Comparison of ENCODE assay signal across 1 cellular context in the genomic region with DNA sequence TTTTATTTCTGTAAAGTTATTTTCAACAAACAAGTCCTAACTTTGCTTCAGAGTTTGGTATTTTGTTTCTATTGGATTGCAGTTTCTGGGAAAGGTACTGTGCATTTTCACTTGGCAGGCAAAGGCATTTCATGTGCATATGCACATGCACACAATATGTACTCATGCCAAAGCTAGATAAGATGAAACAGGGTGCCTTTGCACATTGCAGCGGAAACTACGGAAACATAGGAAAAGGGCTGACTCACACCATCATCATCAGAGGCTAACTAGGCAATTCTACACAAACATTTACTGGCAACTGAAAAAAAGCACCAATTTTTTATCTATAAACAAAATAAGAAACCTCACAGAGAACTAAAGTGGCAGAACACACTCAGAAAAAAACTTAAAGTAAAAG.
A peak's percentile ranks its signal among the peaks of the same experiment; 100 is the strongest.
TF ChIP-seq lines count a peak whose summit lies in the region.

No MANE protein-coding gene starts in this region.

TF ChIP-seq in K562, 482 proteins besides CTCF, POLR2A, EP300 and RAD21 (continued from another document):
- TF ChIP-seq, protein P1, sequence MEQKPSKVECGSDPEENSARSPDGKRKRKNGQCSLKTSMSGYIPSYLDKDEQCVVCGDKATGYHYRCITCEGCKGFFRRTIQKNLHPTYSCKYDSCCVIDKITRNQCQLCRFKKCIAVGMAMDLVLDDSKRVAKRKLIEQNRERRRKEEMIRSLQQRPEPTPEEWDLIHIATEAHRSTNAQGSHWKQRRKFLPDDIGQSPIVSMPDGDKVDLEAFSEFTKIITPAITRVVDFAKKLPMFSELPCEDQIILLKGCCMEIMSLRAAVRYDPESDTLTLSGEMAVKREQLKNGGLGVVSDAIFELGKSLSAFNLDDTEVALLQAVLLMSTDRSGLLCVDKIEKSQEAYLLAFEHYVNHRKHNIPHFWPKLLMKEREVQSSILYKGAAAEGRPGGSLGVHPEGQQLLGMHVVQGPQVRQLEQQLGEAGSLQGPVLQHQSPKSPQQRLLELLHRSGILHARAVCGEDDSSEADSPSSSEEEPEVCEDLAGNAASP (IDR thresholded peaks at IDR 0.05) = no peak
- TF ChIP-seq ESRRB (CRISPR knock-in tag; IDR thresholded peaks at IDR 0.05; ENCODE audit: borderline replicate concordance) (no peak), ELF1 (tag; IDR thresholded peaks at IDR 0.05) (no peak), SLC30A9 (CRISPR knock-in tag; IDR thresholded peaks at IDR 0.05) (no peak), KDM2B (CRISPR knock-in tag; IDR thresholded peaks at IDR 0.05) (no peak), PPARD (CRISPR knock-in tag; IDR thresholded peaks at IDR 0.05) (no peak), XRCC5 (IDR thresholded peaks at IDR 0.05; ENCODE audit: low read depth, low read length) (no peak)
- TF ChIP-seq, protein P2, sequence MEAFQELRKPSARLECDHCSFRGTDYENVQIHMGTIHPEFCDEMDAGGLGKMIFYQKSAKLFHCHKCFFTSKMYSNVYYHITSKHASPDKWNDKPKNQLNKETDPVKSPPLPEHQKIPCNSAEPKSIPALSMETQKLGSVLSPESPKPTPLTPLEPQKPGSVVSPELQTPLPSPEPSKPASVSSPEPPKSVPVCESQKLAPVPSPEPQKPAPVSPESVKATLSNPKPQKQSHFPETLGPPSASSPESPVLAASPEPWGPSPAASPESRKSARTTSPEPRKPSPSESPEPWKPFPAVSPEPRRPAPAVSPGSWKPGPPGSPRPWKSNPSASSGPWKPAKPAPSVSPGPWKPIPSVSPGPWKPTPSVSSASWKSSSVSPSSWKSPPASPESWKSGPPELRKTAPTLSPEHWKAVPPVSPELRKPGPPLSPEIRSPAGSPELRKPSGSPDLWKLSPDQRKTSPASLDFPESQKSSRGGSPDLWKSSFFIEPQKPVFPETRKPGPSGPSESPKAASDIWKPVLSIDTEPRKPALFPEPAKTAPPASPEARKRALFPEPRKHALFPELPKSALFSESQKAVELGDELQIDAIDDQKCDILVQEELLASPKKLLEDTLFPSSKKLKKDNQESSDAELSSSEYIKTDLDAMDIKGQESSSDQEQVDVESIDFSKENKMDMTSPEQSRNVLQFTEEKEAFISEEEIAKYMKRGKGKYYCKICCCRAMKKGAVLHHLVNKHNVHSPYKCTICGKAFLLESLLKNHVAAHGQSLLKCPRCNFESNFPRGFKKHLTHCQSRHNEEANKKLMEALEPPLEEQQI (IDR thresholded peaks at IDR 0.05) = peak; percentile 86; the same call in 1 of the 2 replicates
